2 cellular contexts compared by ENCODE assay signal in the genomic region with DNA sequence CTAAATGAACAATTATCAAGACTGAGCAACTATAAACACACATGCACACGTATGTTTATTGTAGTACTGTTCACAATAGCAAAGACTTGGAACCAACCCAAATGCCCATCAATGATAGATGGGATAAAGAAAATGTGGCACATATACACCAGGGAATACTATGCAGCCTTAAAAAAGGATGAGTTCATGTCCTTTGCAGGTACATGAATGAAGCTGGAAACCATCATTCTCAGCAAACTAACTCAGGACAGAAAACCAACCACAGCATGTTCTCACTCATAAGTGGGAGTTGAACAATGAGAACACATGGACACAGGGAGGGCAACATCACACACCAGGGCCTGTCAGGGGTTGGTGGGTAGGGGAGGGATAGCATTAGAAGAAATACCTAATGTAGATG.
DNase-seq lines count a peak whose midpoint lies in the region; ATAC-seq, FAIRE-seq and TF ChIP-seq lines count a peak whose summit lies in the region.
"Not testable (repeated sequence)": the region's sequence is repeated elsewhere in the genome, so short reads cannot be mapped to it uniquely, and the experiment has no call there.

No MANE protein-coding gene starts in this region.

- 0% methylated on average over 1 of the region's 1 CpG for WGBS in K562 (ENCODE audit: insufficient coverage, low coverage, missing lambda C conversion rate)

- intact Hi-C loops in K562 (cut with micrococcal nuclease): not testable (repeated sequence)

- not testable (repeated sequence) for H3K4me1 ChIP-seq in HEK293 (ENCODE audit: control insufficient read depth, insufficient read depth, low read length); K562 (replicated peaks in 1 of 2; ENCODE audit: control insufficient read depth in 2 of 2, insufficient read depth in 2 of 2, low read length in 2 of 2)

- H3K4me2 ChIP-seq in K562 (ENCODE audit: insufficient read depth, low read length): not testable (repeated sequence)

- not testable (repeated sequence) for DNase-seq in K562 (ENCODE audit: extremely low read depth in 1 of 4, low spot score in 3 of 4)

- not testable (repeated sequence) for H3K79me2 ChIP-seq in K562 (ENCODE audit: control insufficient read depth, insufficient read depth, low read length)

- H3K9me3 ChIP-seq in HEK293 (ENCODE audit: control insufficient read depth, insufficient read depth, low read depth, low read length); K562 (replicated peaks; ENCODE audit: control insufficient read depth, insufficient read depth, low read depth, low read length): not testable (repeated sequence)

- in situ Hi-C loops in K562 (cut with MboI): not testable (repeated sequence)

- not testable (repeated sequence) for TF ChIP-seq CTCF in HEK293 (tag by site-specific recombination; IDR thresholded peaks at IDR 0.05); K562 (IDR thresholded peaks at IDR 0.05 in 2 of 3, conservative IDR thresholded peaks at IDR 0.05 in 1 of 3; ENCODE audit: insufficient read depth in 2 of 3, low read depth in 1 of 3, low read length in 3 of 3)

- H4K20me1 ChIP-seq in K562 (replicated peaks; ENCODE audit: control insufficient read depth, insufficient read depth, low read length): not testable (repeated sequence)

- not testable (repeated sequence) for FAIRE-seq in K562 (lab: Jason Lieb, UNC)

- not testable (repeated sequence) for ATAC-seq in K562

- TF ChIP-seq POLR2A in K562 (conservative IDR thresholded peaks at IDR 0.05): not testable (repeated sequence)

- not testable (repeated sequence) for TF ChIP-seq EP300 in K562 (IDR thresholded peaks at IDR 0.05; ENCODE audit: low read length)

- not testable (repeated sequence) for H3K27me3 ChIP-seq in K562 (ENCODE audit: control insufficient read depth in 2 of 2, insufficient read depth in 2 of 2, low read length in 2 of 2)

- not testable (repeated sequence) for H3K36me3 ChIP-seq in HEK293 (ENCODE audit: control insufficient read depth in 2 of 2, insufficient read depth in 1 of 2, low read length in 2 of 2); K562 (ENCODE audit: control insufficient read depth, insufficient read depth, low read length)

- TF ChIP-seq RAD21 in K562 (CRISPR knock-in tag; conservative IDR thresholded peaks at IDR 0.05 in 1 of 2, IDR thresholded peaks at IDR 0.05 in 1 of 2): not testable (repeated sequence)

- H3K9ac ChIP-seq in K562 (ENCODE audit: insufficient read depth in 1 of 2, low read depth in 2 of 2, low read length in 2 of 2): not testable (repeated sequence)

- POLR2A ChIA-PET in HEK293 (lab: Yijun Ruan, JAX); K562 (lab: Yijun Ruan, JAX): not testable (repeated sequence)

- H2AFZ ChIP-seq in K562 (ENCODE audit: low read depth, low read length): not testable (repeated sequence)

- not testable (repeated sequence) for BruUV-seq in K562 (replicated peaks; lab: Mats Ljungman, UMichigan)

- not testable (repeated sequence) for H3K27ac ChIP-seq in HEK293 (ENCODE audit: extremely low read depth, low read depth, low read length); K562 (ENCODE audit: extremely low read depth, low read depth, low read length)

- not testable (repeated sequence) for H3K9me1 ChIP-seq in K562 (ENCODE audit: control insufficient read depth, insufficient read depth, low read length)

- CTCF ChIA-PET in HEK293 (lab: Yijun Ruan, JAX); K562 (lab: Yijun Ruan, JAX; ENCODE audit: low intra/inter-chr PET ratio): not testable (repeated sequence)

- not testable (repeated sequence) for H3K4me3 ChIP-seq in HEK293 (ENCODE audit: low read depth, low read length); K562

TF ChIP-seq in HEK293, 187 proteins besides CTCF, POLR2A, EP300 and RAD21:
- TF ChIP-seq ZNF146 (tag by site-specific recombination; IDR thresholded peaks at IDR 0.05): peak; percentile 87
- TF ChIP-seq, protein P1, sequence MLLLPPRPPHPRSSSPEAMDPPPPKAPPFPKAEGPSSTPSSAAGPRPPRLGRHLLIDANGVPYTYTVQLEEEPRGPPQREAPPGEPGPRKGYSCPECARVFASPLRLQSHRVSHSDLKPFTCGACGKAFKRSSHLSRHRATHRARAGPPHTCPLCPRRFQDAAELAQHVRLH (tag by site-specific recombination; IDR thresholded peaks at IDR 0.05): peak; percentile 65; the same call in 1 of the 2 replicates

TF ChIP-seq in K562, 482 proteins besides CTCF, POLR2A, EP300 and RAD21:
- TF ChIP-seq ZNF146 (CRISPR knock-in tag; IDR thresholded peaks at IDR 0.05; ENCODE audit: unreplicated experiment): peak; percentile 38
